1 cellular context compared by ENCODE assay signal in the genomic region with DNA sequence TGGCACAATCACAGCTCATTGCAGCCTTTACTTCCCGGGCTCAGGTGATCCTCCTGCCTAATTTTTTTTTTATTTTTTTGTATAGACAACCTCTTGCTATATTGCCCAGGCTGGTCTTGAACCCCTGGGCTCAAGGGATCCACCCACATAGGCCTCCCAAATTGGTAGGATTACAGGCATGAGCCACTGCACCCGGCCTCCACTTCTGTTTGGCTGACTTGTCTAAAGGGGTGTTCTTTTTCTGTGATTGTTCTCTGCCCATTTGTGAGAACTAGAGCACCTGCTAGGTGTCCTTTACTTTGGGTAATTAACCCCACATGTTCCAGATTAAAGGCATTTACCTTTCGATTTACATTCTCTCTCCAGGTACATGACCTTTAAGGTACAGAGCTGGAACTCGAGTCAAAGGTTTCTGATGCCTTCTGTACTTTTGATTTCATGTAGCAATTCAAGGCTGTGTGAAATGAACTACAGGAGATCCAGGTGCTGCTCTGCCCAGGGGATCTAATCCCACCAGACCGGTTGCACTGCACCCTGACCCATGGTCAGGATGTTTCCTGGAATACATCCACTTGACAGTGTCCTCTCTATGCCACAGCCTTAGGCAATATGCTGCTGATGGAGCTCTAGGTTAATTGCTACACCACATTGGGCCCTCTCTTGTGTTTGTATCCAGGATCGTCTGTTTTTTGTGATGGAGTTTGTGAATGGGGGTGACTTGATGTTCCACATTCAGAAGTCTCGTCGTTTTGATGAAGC.
TF ChIP-seq lines count a peak whose summit lies in the region.

No MANE protein-coding gene starts in this region.

TF ChIP-seq in IMR-90, 13 proteins besides CTCF, POLR2A, EP300 and RAD21 (continued from another document):
- no peak for TF ChIP-seq MAZ (IDR thresholded peaks at IDR 0.05; ENCODE audit: borderline replicate concordance, low read depth, low read length)
